In the genomic region with DNA sequence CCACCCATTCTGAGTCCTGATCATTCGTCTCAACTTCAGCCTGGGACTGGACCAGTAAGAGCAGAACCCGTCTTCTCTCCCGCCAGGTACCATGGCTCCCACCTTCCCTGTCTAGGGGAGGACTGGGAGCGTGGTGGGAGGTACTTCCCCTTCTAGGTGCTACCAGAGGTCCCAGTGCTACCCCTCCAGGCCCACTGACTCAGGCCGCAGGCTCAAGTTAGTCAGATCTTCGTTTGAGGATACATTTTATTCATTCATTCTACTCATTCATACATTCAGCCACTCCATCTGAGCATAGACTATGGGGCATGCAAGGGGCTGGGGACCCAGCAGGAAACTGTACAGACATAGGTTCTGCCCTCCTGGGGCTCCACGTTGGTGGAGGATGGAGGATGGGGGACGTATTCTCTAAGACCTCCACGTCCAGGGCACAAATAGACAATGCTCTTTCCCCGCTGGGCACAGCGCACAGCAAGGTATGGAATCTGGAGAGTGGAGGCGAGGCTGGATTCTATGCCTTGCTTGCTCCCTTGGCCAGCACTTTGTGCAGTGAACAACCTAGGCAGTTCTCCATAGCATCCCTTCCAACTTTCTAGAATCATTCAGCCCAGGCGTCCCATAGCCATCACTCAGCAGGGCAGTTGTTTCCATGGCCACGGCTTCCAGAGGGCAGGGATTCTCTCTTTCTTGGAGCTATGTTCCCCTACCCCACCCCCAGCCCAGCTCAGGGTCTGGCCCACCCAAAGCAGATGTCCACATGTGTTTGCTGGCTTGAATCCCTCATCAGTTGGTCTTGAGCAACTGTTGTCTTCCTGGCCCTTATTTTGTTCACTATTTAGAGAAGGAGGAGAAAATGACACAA, we compare ENCODE assay signal across 10 cellular contexts. TPM values are rescaled to one million over a fixed set of nuclear protein-coding genes. Genes with fewer than 3 reads are reported as not detected.
DNase-seq lines count a peak whose midpoint lies in the region; ATAC-seq, FAIRE-seq and TF ChIP-seq lines count a peak whose summit lies in the region.
"Had no signal": no experiment of that assay in that cellular context is flagged by ENCODE, and none has a peak within 500 bp of the region (broad histone marks: within the 10 kb centered on the region; RNA-seq: fewer than 3 reads in every experiment).

No MANE protein-coding gene starts in this region.

- H3K4me3 ChIP-seq in SK-N-SH (ENCODE audit: low read depth in 2 of 2, low read length in 1 of 2) (no peak overlapping the region), kidney (ENCODE audit: low read length in 2 of 2) (peak overlapping the region in 1 of 2 donors; percentile 53), stomach (peak overlapping the region in 3 of 4 donors; percentile 60 to 64 (median 62))

- CTCF ChIA-PET in SK-N-SH (lab: Yijun Ruan, JAX) = interaction anchor here (0.6 to 8.9 kb wide), 7 partner anchors 15 to 171 kb away, joined by 3 to 106 read pairs (median 4); no protein-coding TSS in a partner anchor

- no peak for TF ChIP-seq CTCF in SK-N-SH (IDR thresholded peaks at IDR 0.05)
- no peak for TF ChIP-seq CTCF in kidney (IDR thresholded peaks at IDR 0.05; ENCODE audit: borderline replicate concordance, extremely low read depth, insufficient read depth)
- TF ChIP-seq CTCF in stomach (IDR thresholded peaks at IDR 0.05) = no peak

- peak overlapping the region; percentile 75 for H3K4me3 Mint-ChIP-seq in activated naive CD8-positive, alpha-beta T cell treated with anti-CD3 and anti-CD28 coated beads for 36 hours

- H3K36me3 ChIP-seq in SK-N-SH (replicated peaks in 1 of 2; ENCODE audit: control insufficient read depth in 1 of 2, insufficient read depth in 2 of 2, low read length in 1 of 2) = no peaks in the 10 kb centered on the region
- no peaks in the 10 kb centered on the region for H3K36me3 ChIP-seq in kidney (ENCODE audit: control insufficient read depth in 1 of 2, insufficient read depth in 2 of 2, low read length in 2 of 2)
- no peaks in the 10 kb centered on the region for H3K36me3 ChIP-seq in stomach

- intact Hi-C loops in kidney (cut with DNase I) = no loop called here
- intact Hi-C loops in stomach (cut with DNase I; ENCODE audit: low total_unique reads) = no loop called here

- H3K4me2 ChIP-seq in SK-N-SH = peak overlapping the region; percentile 88; the same call in 1 of the 2 replicates

- peaks cover 2% of the 10 kb centered on the region for H3K4me1 Mint-ChIP-seq in activated naive CD8-positive, alpha-beta T cell treated with anti-CD3 and anti-CD28 coated beads for 36 hours

- H3K27ac ChIP-seq in SK-N-SH (ENCODE audit: low read depth in 2 of 2, low read length in 1 of 2) (no peak overlapping the region), kidney (ENCODE audit: low read depth in 2 of 2, low read length in 2 of 2) (peak overlapping the region in 1 of 2 donors; percentile 70), stomach (peak overlapping the region in 4 of 5 donors; percentile 73 to 85 (median 74))
- H3K27ac ChIP-seq: epithelial cell of prostate had no signal

- TF ChIP-seq EP300 in SK-N-SH (IDR thresholded peaks at IDR 0.05; ENCODE audit: borderline replicate concordance in 1 of 2, low read depth in 1 of 2, low read length in 1 of 2) (no peak), stomach (IDR thresholded peaks at IDR 0.05) (no peak)

- no peaks in the 10 kb centered on the region for H3K79me2 ChIP-seq in SK-N-SH (ENCODE audit: insufficient read depth)

- TF ChIP-seq POLR2A in stomach (IDR thresholded peaks at IDR 0.05) = no peak

- peaks cover 66% of the 10 kb centered on the region for H3K27me3 Mint-ChIP-seq in activated naive CD8-positive, alpha-beta T cell treated with anti-CD3 and anti-CD28 coated beads for 36 hours

- POLR2A ChIA-PET in SK-N-SH (lab: Yijun Ruan, JAX) = no interaction called here

- H3K9ac ChIP-seq in SK-N-SH (no peak overlapping the region), kidney (ENCODE audit: low read length in 2 of 2) (no peak overlapping the region)

- no peaks in the 10 kb centered on the region for H3K9me3 Mint-ChIP-seq in activated naive CD8-positive, alpha-beta T cell treated with anti-CD3 and anti-CD28 coated beads for 36 hours

- no peak overlapping the region for H3K27ac Mint-ChIP-seq in activated naive CD8-positive, alpha-beta T cell treated with anti-CD3 and anti-CD28 coated beads for 36 hours

- WGBS in SK-N-SH (ENCODE audit: low lambda C conversion rate) = 89% methylated on average over 14 of the region's 14 CpGs
- WGBS in stomach, 5 donors = 74 to 82% (median 78%) methylated on average over 10 to 14 of the region's 14 CpGs

- no peak overlapping the region for H2AFZ ChIP-seq in SK-N-SH (ENCODE audit: low read depth)

- no peaks in the 10 kb centered on the region for H3K9me2 ChIP-seq in SK-N-SH

- ATAC-seq in SK-N-SH treated with all-trans-retinoic acid at 6 μM for 48 hours = no peak
- no peak for ATAC-seq in GM18909 (IDR thresholded peaks at IDR 0.05; ENCODE audit: poor library complexity, unreplicated experiment)
- no peak for ATAC-seq in GM21423 (IDR thresholded peaks at IDR 0.05; ENCODE audit: unreplicated experiment)

- H3K27me3 ChIP-seq in SK-N-SH (ENCODE audit: insufficient read depth) = no peaks in the 10 kb centered on the region
- H3K27me3 ChIP-seq in stomach = peaks cover 0 to 48% (median 14%) of the 10 kb centered on the region in 3 donors

- no peaks in the 10 kb centered on the region for H3F3A ChIP-seq in SK-N-SH (replicated peaks; ENCODE audit: insufficient read depth)

- H3K36me3 Mint-ChIP-seq in activated naive CD8-positive, alpha-beta T cell treated with anti-CD3 and anti-CD28 coated beads for 36 hours = no peaks in the 10 kb centered on the region

- no peaks in the 10 kb centered on the region for H4K20me1 ChIP-seq in SK-N-SH (ENCODE audit: insufficient read depth)

- H3K4me1 ChIP-seq in SK-N-SH (ENCODE audit: control insufficient read depth in 1 of 2, insufficient read depth in 2 of 2, low read depth in 1 of 2, low read length in 1 of 2) (peaks cover 14 to 40% of the 10 kb centered on the region in 2 experiments), kidney (ENCODE audit: control insufficient read depth in 1 of 2, insufficient read depth in 1 of 2, low read depth in 1 of 2, low read length in 2 of 2) (peaks cover 14 to 22% of the 10 kb centered on the region in 2 donors), stomach (peaks cover 30 to 48% (median 38%) of the 10 kb centered on the region in 4 donors)

- H3K9me3 ChIP-seq in SK-N-SH (no peaks in the 10 kb centered on the region), kidney (ENCODE audit: control insufficient read depth in 1 of 2, low read length in 2 of 2) (no peaks in the 10 kb centered on the region), stomach (no peaks in the 10 kb centered on the region)

- peak; percentile 10 for DNase-seq in SK-N-SH
- DNase-seq in activated naive CD8-positive, alpha-beta T cell treated with anti-CD3 and anti-CD28 coated beads for 36 hours = no peak
- peak; percentile 80 for DNase-seq in kidney
- DNase-seq in stomach = no peak
- no peak for DNase-seq in glomerular visceral epithelial cell (ENCODE audit: extremely low spot score)
- DNase-seq: NCI-H510A treated with DMSO at 0.1 percent for 48 hours had no signal

- TF ChIP-seq RAD21 in SK-N-SH (IDR thresholded peaks at IDR 0.05; ENCODE audit: low read length) = no peak

- no peak for FAIRE-seq in kidney (lab: Jason Lieb, UNC)

TF ChIP-seq in SK-N-SH, 30 proteins besides CTCF, POLR2A, EP300 and RAD21 (continues in another document):
- no peak for TF ChIP-seq SMC3 (IDR thresholded peaks at IDR 0.05; ENCODE audit: low read depth, low read length)
- TF ChIP-seq POLR2AphosphoS5 (IDR thresholded peaks at IDR 0.05; ENCODE audit: low read depth, low read length) = no peak
- TF ChIP-seq JUND (IDR thresholded peaks at IDR 0.05) = no peak
- no peak for TF ChIP-seq TCF12 (IDR thresholded peaks at IDR 0.05)

RNA-seq across cellular contexts. Expression of gene RAB3IL1, which starts 1.1 kb away (rescaled TPM):
- polyA plus RNA-seq in SK-N-SH (2012; rRNA removed) (9.8 and 10.2 TPM in 2 replicates), kidney (ENCODE audit: insufficient read depth, low read depth, low replicate concordance) (27.8 TPM), stomach (10 to 100 TPM in 2 of 3 donors, 1 to 10 TPM in 1; 5.3 to 13.3 (median 11.6) TPM)
- polyA plus RNA-seq in SK-N-SH (2012; cell fraction: cytosol; rRNA removed) = 4.8 and 7.2 TPM in 2 replicates
- 14.6 and 16.0 TPM in 2 replicates for polyA plus RNA-seq in SK-N-SH (2012; cell fraction: nucleus; rRNA removed)
- not detected for total RNA-seq in activated naive CD8-positive, alpha-beta T cell treated with anti-CD3 and anti-CD28 coated beads for 36 hours
- total RNA-seq in kidney (14.6 TPM), stomach (10 to 100 TPM in 2 of 5 donors, 1 to 10 TPM in 1, under 1 TPM in 1, not detected in 1; 0.58 to 12.8 (median 7.1) TPM)

RNA-seq across cellular contexts. Expression of gene FADS3, which starts 27.1 kb away (rescaled TPM):
- polyA plus RNA-seq in SK-N-SH (2012; rRNA removed) (93.3 and 116 TPM in 2 replicates), kidney (ENCODE audit: insufficient read depth, low read depth, low replicate concordance) (20.5 TPM), stomach (10 to 100 TPM in 1 of 3 donors, 1 to 10 TPM in 2; 7.5 to 23.3 (median 7.9) TPM)
- 20.9 and 32.5 TPM in 2 replicates for polyA plus RNA-seq in SK-N-SH (2012; cell fraction: cytosol; rRNA removed)
- 761 and 764 TPM in 2 replicates for polyA plus RNA-seq in SK-N-SH (2012; cell fraction: nucleus; rRNA removed)
- total RNA-seq in activated naive CD8-positive, alpha-beta T cell treated with anti-CD3 and anti-CD28 coated beads for 36 hours = 1 to 10 TPM; 5.7 to 6.4 TPM
- total RNA-seq in kidney (58.2 TPM), stomach (100 to 1,000 TPM in 1 of 5 donors, 10 to 100 TPM in 3, 1 to 10 TPM in 1; 2.6 to 140 (median 22.8) TPM)

RNA-seq across cellular contexts. Expression of gene BEST1, which starts 31.7 kb away (rescaled TPM):
- 0.30 and 0.47 TPM in 2 replicates for polyA plus RNA-seq in SK-N-SH (2012; rRNA removed)
- polyA plus RNA-seq in SK-N-SH (2012; cell fraction: cytosol; rRNA removed) = 0.12 and 0.13 TPM in 2 replicates
- polyA plus RNA-seq in SK-N-SH (2012; cell fraction: nucleus; rRNA removed) = 2.0 and 2.8 TPM in 2 replicates
- total RNA-seq in activated naive CD8-positive, alpha-beta T cell treated with anti-CD3 and anti-CD28 coated beads for 36 hours = 1 to 10 TPM in 1 of 2 experiments, under 1 TPM in 1; 0.58 to 1.0 TPM
- total RNA-seq in kidney = 7.1 TPM
- polyA plus RNA-seq in kidney (ENCODE audit: insufficient read depth, low read depth, low replicate concordance) = 0.62 TPM
- 10 to 100 TPM in 2 of 5 donors, 1 to 10 TPM in 2, not detected in 1; 1.2 to 27.4 (median 6.6) TPM for total RNA-seq in stomach
- 1 to 10 TPM; 3.4 to 3.8 (median 3.7) TPM for polyA plus RNA-seq in stomach

RNA-seq across cellular contexts. Expression of gene FTH1, which starts 49.0 kb away (rescaled TPM):
- polyA plus RNA-seq in SK-N-SH (2012; rRNA removed) = 879 and 1,229 TPM in 2 replicates
- 2,322 and 2,767 TPM in 2 replicates for polyA plus RNA-seq in SK-N-SH (2012; cell fraction: cytosol; rRNA removed)
- 269 and 354 TPM in 2 replicates for polyA plus RNA-seq in SK-N-SH (2012; cell fraction: nucleus; rRNA removed)
- total RNA-seq in activated naive CD8-positive, alpha-beta T cell treated with anti-CD3 and anti-CD28 coated beads for 36 hours = 100 to 1,000 TPM; 821 to 824 TPM
- 3,221 TPM for total RNA-seq in kidney
- polyA plus RNA-seq in kidney (ENCODE audit: insufficient read depth, low read depth, low replicate concordance) = 7,914 TPM
- 1,000 to 10,000 TPM in 4 of 5 donors, 100 to 1,000 TPM in 1; 703 to 2,177 (median 1,757) TPM for total RNA-seq in stomach
- polyA plus RNA-seq in stomach = 1,000 to 10,000 TPM; 4,996 to 8,523 (median 5,775) TPM

Comparison
In these comparisons a context has a peak if more than half of its experiments do, and no peak if none do; other contexts are left out.
1. DNase-seq: peak in SK-N-SH (single experiment) and kidney (single experiment); none in activated naive CD8-positive, alpha-beta T cell treated with anti-CD3 and anti-CD28 coated beads for 36 hours (single experiment), stomach (single experiment) and glomerular visceral epithelial cell (single experiment).
2. H3K27ac ChIP-seq: peak in stomach (4 of 5); none in SK-N-SH (0 of 2).
3. H3K4me3 ChIP-seq: peak in stomach (3 of 4); none in SK-N-SH (0 of 2).